ENCODE assay signal across 8 cellular contexts in genomic region chr12:66129934-66130266, GRCh38. TPM values are rescaled to one million over a fixed set of nuclear protein-coding genes. Genes with fewer than 3 reads are reported as not detected.
A peak's percentile ranks its signal among the peaks of the same experiment; 100 is the strongest.
DNase-seq lines count a peak whose midpoint lies in the region; ATAC-seq and TF ChIP-seq lines count a peak whose summit lies in the region.

No MANE protein-coding gene starts in this region.

- peaks cover 30% of the 10 kb centered on the region for H3K4me1 Mint-ChIP-seq in endothelial cell (ENCODE audit: unreplicated experiment)
- peaks cover 33% of the 10 kb centered on the region for H3K4me1 Mint-ChIP-seq in neural crest cell

- H3K36me3 Mint-ChIP-seq in endothelial cell (ENCODE audit: low read depth, unreplicated experiment) = peaks cover 14% of the 10 kb centered on the region
- peaks cover 34% of the 10 kb centered on the region for H3K36me3 Mint-ChIP-seq in neural crest cell (ENCODE audit: low read depth)

- H3K9ac ChIP-seq in OCI-LY3 (ENCODE audit: low read length) = peak overlapping the region; percentile 88

- peak overlapping the region; percentile 90 for H3K27ac Mint-ChIP-seq in endothelial cell (ENCODE audit: unreplicated experiment)
- peak overlapping the region; percentile 55 for H3K27ac Mint-ChIP-seq in neural crest cell (ENCODE audit: unreplicated experiment)

- H3K27ac ChIP-seq in OCI-LY3 (ENCODE audit: low read length) = peak overlapping the region; percentile 27; the same call in 1 of the 2 replicates

- peak overlapping the region; percentile 99 for H3K4me3 ChIP-seq in OCI-LY3 (ENCODE audit: low read length)

- H3K27me3 Mint-ChIP-seq in endothelial cell (ENCODE audit: unreplicated experiment) (peaks cover 4% of the 10 kb centered on the region), neural crest cell (ENCODE audit: low read depth) (no peaks in the 10 kb centered on the region)

- H4K20me1 ChIP-seq in OCI-LY3 (ENCODE audit: insufficient read depth, low read length) = no peaks in the 10 kb centered on the region

- peaks cover 15% of the 10 kb centered on the region for H3K4me1 ChIP-seq in OCI-LY3 (ENCODE audit: low read length)

- ATAC-seq in GM18511 (IDR thresholded peaks at IDR 0.05; ENCODE audit: unreplicated experiment) (peak; percentile 9), HG03095 (IDR thresholded peaks at IDR 0.05; ENCODE audit: unreplicated experiment) (no peak)
- no peak for ATAC-seq in activated CD4-positive, CD25-positive, alpha-beta regulatory T cell treated with anti-CD3 and anti-CD28 coated beads, Interleukin-2, amount 50 U/mL, for 24 hours

- no peaks in the 10 kb centered on the region for H3K9me3 Mint-ChIP-seq in endothelial cell (ENCODE audit: unreplicated experiment)
- no peaks in the 10 kb centered on the region for H3K9me3 Mint-ChIP-seq in neural crest cell

- TF ChIP-seq CTCF in OCI-LY3 (IDR thresholded peaks at IDR 0.05; ENCODE audit: low read depth, low read length) (no peak), endothelial cell (IDR thresholded peaks at IDR 0.05; ENCODE audit: unreplicated experiment) (no peak), neural crest cell (conservative IDR thresholded peaks at IDR 0.05) (no peak)

- no peak for DNase-seq in endothelial cell (ENCODE audit: low spot score)
- no peak for DNase-seq in neural crest cell (ENCODE audit: low read depth, low spot score)
- no peak for DNase-seq in GOT3 (lab: John Stamatoyannopoulos, UW)
- no peak for DNase-seq in SKM-1 (lab: John Stamatoyannopoulos, UW; ENCODE audit: unreplicated experiment)

- peaks cover 65% of the 10 kb centered on the region for H3K79me2 ChIP-seq in OCI-LY3 (ENCODE audit: low read length)

- H3K4me3 Mint-ChIP-seq in endothelial cell (ENCODE audit: unreplicated experiment) (peak overlapping the region; percentile 98), neural crest cell (peak overlapping the region; percentile 98)

- no peaks in the 10 kb centered on the region for H3K9me3 ChIP-seq in OCI-LY3 (ENCODE audit: insufficient read depth, low read length)

- no peaks in the 10 kb centered on the region for H3K27me3 ChIP-seq in OCI-LY3 (ENCODE audit: low read depth, low read length)

- H2AFZ ChIP-seq in OCI-LY3 (ENCODE audit: low read depth, low read length) = no peak overlapping the region; the same call in 1 of the 2 replicates

- peaks cover 35% of the 10 kb centered on the region for H3K36me3 ChIP-seq in OCI-LY3 (replicated peaks; ENCODE audit: low read depth, low read length)

- H3K4me2 ChIP-seq in OCI-LY3 (ENCODE audit: low read length) = peak overlapping the region; percentile 87

RNA-seq across cellular contexts. Expression of gene LLPH, which starts 0.7 kb away (rescaled TPM):
- 20.9 TPM for total RNA-seq in endothelial cell (ENCODE audit: unreplicated experiment)
- 24.9 and 26.2 TPM in 2 replicates for total RNA-seq in neural crest cell

RNA-seq across cellular contexts. Expression of gene TMBIM4, which starts 39.9 kb away (rescaled TPM):
- total RNA-seq in endothelial cell (ENCODE audit: unreplicated experiment) = 52.5 TPM
- 22.2 and 27.2 TPM in 2 replicates for total RNA-seq in neural crest cell

RNA-seq across cellular contexts. Expression of gene IRAK3, which starts 59.1 kb away (rescaled TPM):
- total RNA-seq in endothelial cell (ENCODE audit: unreplicated experiment) = 4.9 TPM
- 0.56 and 0.61 TPM in 2 replicates for total RNA-seq in neural crest cell
